8 cellular contexts compared by ENCODE assay signal in the genomic region with DNA sequence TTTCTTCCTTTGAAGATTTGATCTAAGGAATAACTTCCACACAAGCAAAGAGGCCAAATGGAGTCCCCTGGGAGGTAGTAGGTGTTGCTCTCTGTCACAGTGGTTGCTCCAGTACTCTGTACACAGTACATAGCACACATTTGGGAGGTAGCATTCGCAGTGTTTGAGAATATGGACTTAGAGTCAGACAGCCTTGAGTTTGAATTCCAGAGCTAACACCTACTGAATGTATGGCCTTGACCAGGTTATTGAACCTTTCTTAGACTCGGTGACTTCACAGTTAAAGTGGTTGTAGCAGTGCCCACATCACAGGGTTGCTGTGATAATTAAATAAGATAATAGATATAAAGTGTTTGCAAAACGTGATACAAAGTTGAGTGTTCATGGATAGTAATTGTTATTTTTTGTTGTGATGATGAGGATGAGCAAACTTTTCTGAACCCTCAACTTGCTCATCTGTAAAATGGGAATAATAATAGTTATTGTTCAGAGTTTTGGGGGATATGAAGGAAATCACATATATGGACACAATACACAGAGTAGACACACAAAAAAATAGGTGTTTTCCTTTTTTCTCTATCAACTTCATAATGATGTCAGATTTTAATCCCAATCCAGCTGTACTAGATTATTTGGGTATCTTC.
"Had no signal": no experiment of that assay in that cellular context is flagged by ENCODE, and none has a peak within 500 bp of the region (broad histone marks: within the 10 kb centered on the region; RNA-seq: fewer than 3 reads in every experiment).

No MANE protein-coding gene starts in this region.

- H3K9ac ChIP-seq: GM23248, KMS-11 had no signal

- H3K4me1 ChIP-seq: HAP-1 had no signal

- DNase-seq: GM23248, GOT3, H7, IMR-90, Karpas-422, KBM-7 had no signal

- H3K27ac ChIP-seq: GM23248, KMS-11 had no signal

- H3K9me3 ChIP-seq: HAP-1 had no signal

- H3K4me2 ChIP-seq: KMS-11 had no signal

- H2AFZ ChIP-seq: GM23248 had no signal

- H3K4me3 ChIP-seq: GM23248, HAP-1 had no signal

- H3K36me3 ChIP-seq: HAP-1 had no signal
